In genomic region chr22:44288951-44289350, GRCh38 we compare ENCODE assay signal across 17 cellular contexts. TPM values are rescaled to one million over a fixed set of nuclear protein-coding genes. Genes with fewer than 3 reads are reported as not detected.
"Had no signal": no experiment of that assay in that cellular context is flagged by ENCODE, and none has a peak within 500 bp of the region (broad histone marks: within the 10 kb centered on the region; RNA-seq: fewer than 3 reads in every experiment).

No MANE protein-coding gene starts in this region.

- H3K9me3 ChIP-seq: lower lobe of right lung had no signal

- H3K4me3 ChIP-seq: lower lobe of right lung, smooth muscle cell had no signal

- DNase-seq: activated CD4-positive, alpha-beta T cell treated with anti-CD3 and anti-CD28 coated beads, Interleukin-2, amount 50 U/mL, for 1 hour; activated naive CD8-positive, alpha-beta T cell treated with anti-CD3 and anti-CD28 coated beads, Interleukin-2, amount 10 ng/mL, durations not matched to agents 7 days and 5 days; anterior cingulate cortex; brain microvascular endothelial cell; effector memory CD4-positive, alpha-beta T cell; head of caudate nucleus; immature natural killer cell; lower lobe of right lung; midbrain; naive B cell; stimulated activated naive CD8-positive, alpha-beta T cell treated with anti-CD3 and anti-CD28 coated beads, Interleukin-15, Interleukin-2, amounts not matched to agents 100 U/mL and 50 U/mL, for 24 hours; trophoblast cell had no signal

- ATAC-seq: activated CD4-positive, CD25-positive, alpha-beta regulatory T cell treated with anti-CD3 and anti-CD28 coated beads, Interleukin-2, amount 50 U/mL, for 24 hours; lower lobe of right lung; right cardiac atrium; stimulated activated naive CD8-positive, alpha-beta T cell treated with anti-CD3 and anti-CD28 coated beads, Interleukin-15, Interleukin-2, amounts not matched to agents 100 U/mL and 50 U/mL, for 24 hours had no signal

- H3K27ac ChIP-seq: brain microvascular endothelial cell, lower lobe of right lung had no signal

- H3K36me3 ChIP-seq: brain microvascular endothelial cell, lower lobe of right lung had no signal

- H3K4me1 ChIP-seq: lower lobe of right lung had no signal

- H3K27me3 ChIP-seq: brain microvascular endothelial cell had no signal

RNA-seq across cellular contexts. Expression of gene SHISAL1, which starts 23.8 kb away (rescaled TPM):
- total RNA-seq: activated CD8-positive, alpha-beta memory T cell treated with anti-CD3 and anti-CD28 coated beads for 36 hours; activated naive CD8-positive, alpha-beta T cell treated with anti-CD3 and anti-CD28 coated beads, Interleukin-2, amount 10 ng/mL, durations not matched to agents 7 days and 5 days; activated T-helper 1 cell treated with anti-CD3 and anti-CD28 coated beads, Interleukin-12 subunit alpha, Interleukin-12 subunit beta, Interleukin-2, Interleukin-4 antibody, amounts not matched to agents 30 ng/mL and 10 ng/mL and 1 ng/mL, durations not matched to agents 14 hours and 24 hours and 36 hours had no signal
- polyA plus RNA-seq: immature natural killer cell had no signal
